Comparison of ENCODE assay signal across 9 cellular contexts in genomic region chr17:41329279-41329925, GRCh38. TPM values are rescaled to one million over a fixed set of nuclear protein-coding genes. Genes with fewer than 3 reads are reported as not detected.
DNase-seq lines count a peak whose midpoint lies in the region; ATAC-seq and TF ChIP-seq lines count a peak whose summit lies in the region.
"Had no signal": no experiment of that assay in that cellular context is flagged by ENCODE, and none has a peak within 500 bp of the region (broad histone marks: within the 10 kb centered on the region; RNA-seq: fewer than 3 reads in every experiment).

No MANE protein-coding gene starts in this region.

- H3K27ac Mint-ChIP-seq in activated naive CD8-positive, alpha-beta T cell treated with anti-CD3 and anti-CD28 coated beads, Interleukin-2, amount 10 ng/mL, durations not matched to agents 7 days and 5 days, result no peak overlapping the region
- H3K27ac Mint-ChIP-seq in activated naive CD8-positive, alpha-beta T cell treated with anti-CD3 and anti-CD28 coated beads for 36 hours, result no peak overlapping the region
- H3K27ac Mint-ChIP-seq in stimulated activated naive CD8-positive, alpha-beta T cell treated with anti-CD3 and anti-CD28 coated beads, Interleukin-15, amount 100 ng/mL, for 72 hours, result no peak overlapping the region

- no peaks in the 10 kb centered on the region for H3K9me3 ChIP-seq in sigmoid colon

- H3K4me1 ChIP-seq in sigmoid colon, result no peaks in the 10 kb centered on the region

- POLR2A ChIA-PET in activated naive CD8-positive, alpha-beta T cell treated with anti-CD3 and anti-CD28 coated beads, Interleukin-2, amount 10 ng/mL, durations not matched to agents 7 days and 5 days (lab: Charles Lee), result no interaction called here

- no peak for DNase-seq in activated naive CD8-positive, alpha-beta T cell treated with anti-CD3 and anti-CD28 coated beads, Interleukin-2, amount 10 ng/mL, durations not matched to agents 7 days and 5 days
- DNase-seq in activated naive CD8-positive, alpha-beta T cell treated with anti-CD3 and anti-CD28 coated beads for 36 hours, result no peak
- DNase-seq in NCI-H1436 treated with DMSO at 0.1 percent for 48 hours (lab: John Stamatoyannopoulos, UW) (peak; percentile 3), left ventricle myocardium superior (no peak), sigmoid colon (no peak)
- DNase-seq in activated CD8-positive, alpha-beta memory T cell treated with anti-CD3 and anti-CD28 coated beads, Interleukin-2, amount 50 U/mL, for 48 hours, result peak; percentile 60
- DNase-seq in stimulated activated naive CD8-positive, alpha-beta T cell treated with anti-CD3 and anti-CD28 coated beads, Interleukin-15, amount 100 ng/mL, for 72 hours, result no peak

- H3K27ac ChIP-seq in sigmoid colon, result no peak overlapping the region

- WGBS in sigmoid colon, 2 donors, result 43 to 60% methylated on average over 13 of the region's 13 CpGs

- TF ChIP-seq CTCF in sigmoid colon (IDR thresholded peaks at IDR 0.05), result peak in 1 of 4 experiments; percentile 34

- ATAC-seq in activated naive CD8-positive, alpha-beta T cell treated with anti-CD3 and anti-CD28 coated beads, Interleukin-2, amount 10 ng/mL, durations not matched to agents 7 days and 5 days (ENCODE audit: low read depth), result peak; percentile 26
- peak; percentile 65 for ATAC-seq in left ventricle myocardium superior
- ATAC-seq in stimulated activated naive CD8-positive, alpha-beta T cell treated with anti-CD3 and anti-CD28 coated beads, Interleukin-15, amount 100 ng/mL, for 72 hours, result peak; percentile 32
- no peak for ATAC-seq in GM21367 (IDR thresholded peaks at IDR 0.05; ENCODE audit: unreplicated experiment)

- H3K4me3 ChIP-seq in sigmoid colon, result no peak overlapping the region

- H3K36me3 Mint-ChIP-seq in activated naive CD8-positive, alpha-beta T cell treated with anti-CD3 and anti-CD28 coated beads, Interleukin-2, amount 10 ng/mL, durations not matched to agents 7 days and 5 days, result no peaks in the 10 kb centered on the region
- H3K36me3 Mint-ChIP-seq in activated naive CD8-positive, alpha-beta T cell treated with anti-CD3 and anti-CD28 coated beads for 36 hours, result no peaks in the 10 kb centered on the region

- TF ChIP-seq EP300 in sigmoid colon (IDR thresholded peaks at IDR 0.05), result no peak

- intact Hi-C loops in left ventricle myocardium superior (cut with micrococcal nuclease), result no loop called here
- intact Hi-C loops in sigmoid colon (cut with DNase I), result loop anchor here (5.0 kb wide), 1 partner anchor 422 kb away; no protein-coding TSS in a partner anchor

- H3K4me3 Mint-ChIP-seq in activated naive CD8-positive, alpha-beta T cell treated with anti-CD3 and anti-CD28 coated beads, Interleukin-2, amount 10 ng/mL, durations not matched to agents 7 days and 5 days, result no peak overlapping the region
- H3K4me3 Mint-ChIP-seq in activated naive CD8-positive, alpha-beta T cell treated with anti-CD3 and anti-CD28 coated beads for 36 hours, result no peak overlapping the region
- H3K4me3 Mint-ChIP-seq in stimulated activated naive CD8-positive, alpha-beta T cell treated with anti-CD3 and anti-CD28 coated beads, Interleukin-15, amount 100 ng/mL, for 72 hours, result no peak overlapping the region
- H3K4me3 Mint-ChIP-seq: central memory CD8-positive, alpha-beta T cell had no signal

- H3K9me3 Mint-ChIP-seq in activated naive CD8-positive, alpha-beta T cell treated with anti-CD3 and anti-CD28 coated beads, Interleukin-2, amount 10 ng/mL, durations not matched to agents 7 days and 5 days, result no peaks in the 10 kb centered on the region
- no peaks in the 10 kb centered on the region for H3K9me3 Mint-ChIP-seq in activated naive CD8-positive, alpha-beta T cell treated with anti-CD3 and anti-CD28 coated beads for 36 hours
- H3K9me3 Mint-ChIP-seq in stimulated activated naive CD8-positive, alpha-beta T cell treated with anti-CD3 and anti-CD28 coated beads, Interleukin-15, amount 100 ng/mL, for 72 hours, result no peaks in the 10 kb centered on the region
- H3K9me3 Mint-ChIP-seq: central memory CD8-positive, alpha-beta T cell had no signal

- TF ChIP-seq POLR2A in sigmoid colon (IDR thresholded peaks at IDR 0.05), result no peak

- H3K27me3 ChIP-seq in sigmoid colon, result no peaks in the 10 kb centered on the region

- H3K36me3 ChIP-seq in sigmoid colon, result no peaks in the 10 kb centered on the region

- H3K27me3 Mint-ChIP-seq in activated naive CD8-positive, alpha-beta T cell treated with anti-CD3 and anti-CD28 coated beads, Interleukin-2, amount 10 ng/mL, durations not matched to agents 7 days and 5 days, result no peaks in the 10 kb centered on the region
- no peaks in the 10 kb centered on the region for H3K27me3 Mint-ChIP-seq in activated naive CD8-positive, alpha-beta T cell treated with anti-CD3 and anti-CD28 coated beads for 36 hours
- no peaks in the 10 kb centered on the region for H3K27me3 Mint-ChIP-seq in stimulated activated naive CD8-positive, alpha-beta T cell treated with anti-CD3 and anti-CD28 coated beads, Interleukin-15, amount 100 ng/mL, for 72 hours
- H3K27me3 Mint-ChIP-seq: central memory CD8-positive, alpha-beta T cell had no signal

- H3K4me1 Mint-ChIP-seq in activated naive CD8-positive, alpha-beta T cell treated with anti-CD3 and anti-CD28 coated beads, Interleukin-2, amount 10 ng/mL, durations not matched to agents 7 days and 5 days, result peaks cover 2% of the 10 kb centered on the region
- H3K4me1 Mint-ChIP-seq in activated naive CD8-positive, alpha-beta T cell treated with anti-CD3 and anti-CD28 coated beads for 36 hours, result peaks cover 30% of the 10 kb centered on the region
- peaks cover 52% of the 10 kb centered on the region for H3K4me1 Mint-ChIP-seq in stimulated activated naive CD8-positive, alpha-beta T cell treated with anti-CD3 and anti-CD28 coated beads, Interleukin-15, amount 100 ng/mL, for 72 hours

RNA-seq across cellular contexts. Expression of gene KRTAP17-1, which starts 13.9 kb away (rescaled TPM):
- total RNA-seq in activated naive CD8-positive, alpha-beta T cell treated with anti-CD3 and anti-CD28 coated beads, Interleukin-2, amount 10 ng/mL, durations not matched to agents 7 days and 5 days, result not detected
- not detected for total RNA-seq in activated naive CD8-positive, alpha-beta T cell treated with anti-CD3 and anti-CD28 coated beads for 36 hours
- total RNA-seq in left ventricle myocardium superior (not detected), sigmoid colon (not detected)
- not detected for polyA plus RNA-seq in sigmoid colon

RNA-seq across cellular contexts. Expression of gene KRTAP16-1, which starts 20.3 kb away (rescaled TPM):
- total RNA-seq in activated naive CD8-positive, alpha-beta T cell treated with anti-CD3 and anti-CD28 coated beads, Interleukin-2, amount 10 ng/mL, durations not matched to agents 7 days and 5 days, result not detected
- total RNA-seq in activated naive CD8-positive, alpha-beta T cell treated with anti-CD3 and anti-CD28 coated beads for 36 hours, result not detected
- total RNA-seq in left ventricle myocardium superior, result not detected
- not detected for total RNA-seq in sigmoid colon
- not detected for polyA plus RNA-seq in sigmoid colon

RNA-seq across cellular contexts. Expression of gene KRT33A, which starts 21.2 kb away (rescaled TPM):
- not detected for total RNA-seq in activated naive CD8-positive, alpha-beta T cell treated with anti-CD3 and anti-CD28 coated beads, Interleukin-2, amount 10 ng/mL, durations not matched to agents 7 days and 5 days
- total RNA-seq in activated naive CD8-positive, alpha-beta T cell treated with anti-CD3 and anti-CD28 coated beads for 36 hours, result not detected
- not detected for total RNA-seq in left ventricle myocardium superior
- not detected for total RNA-seq in sigmoid colon
- polyA plus RNA-seq in sigmoid colon, result not detected

RNA-seq across cellular contexts. Expression of gene KRTAP29-1, which starts 26.8 kb away (rescaled TPM):
- total RNA-seq in activated naive CD8-positive, alpha-beta T cell treated with anti-CD3 and anti-CD28 coated beads, Interleukin-2, amount 10 ng/mL, durations not matched to agents 7 days and 5 days, result not detected
- not detected for total RNA-seq in activated naive CD8-positive, alpha-beta T cell treated with anti-CD3 and anti-CD28 coated beads for 36 hours
- total RNA-seq in left ventricle myocardium superior (not detected), sigmoid colon (not detected)
- polyA plus RNA-seq in sigmoid colon, result not detected

RNA-seq across cellular contexts. Expression of gene KRT33B, which starts 40.2 kb away (rescaled TPM):
- total RNA-seq in activated naive CD8-positive, alpha-beta T cell treated with anti-CD3 and anti-CD28 coated beads, Interleukin-2, amount 10 ng/mL, durations not matched to agents 7 days and 5 days, result not detected
- not detected for total RNA-seq in activated naive CD8-positive, alpha-beta T cell treated with anti-CD3 and anti-CD28 coated beads for 36 hours
- not detected for total RNA-seq in left ventricle myocardium superior
- not detected for total RNA-seq in sigmoid colon
- not detected for polyA plus RNA-seq in sigmoid colon

Comparison
In these comparisons a context has a peak if more than half of its experiments do, and no peak if none do; other contexts are left out.
1. DNase-seq: peak in NCI-H1436 treated with DMSO at 0.1 percent for 48 hours (single experiment) and activated CD8-positive, alpha-beta memory T cell treated with anti-CD3 and anti-CD28 coated beads, Interleukin-2, amount 50 U/mL, for 48 hours (single experiment); none in activated naive CD8-positive, alpha-beta T cell treated with anti-CD3 and anti-CD28 coated beads, Interleukin-2, amount 10 ng/mL, durations not matched to agents 7 days and 5 days (single experiment), activated naive CD8-positive, alpha-beta T cell treated with anti-CD3 and anti-CD28 coated beads for 36 hours (single experiment), left ventricle myocardium superior (single experiment), stimulated activated naive CD8-positive, alpha-beta T cell treated with anti-CD3 and anti-CD28 coated beads, Interleukin-15, amount 100 ng/mL, for 72 hours (0 of 2) and sigmoid colon (single experiment).